23 cellular contexts compared by ENCODE assay signal in genomic region chr2:172777431-172777830, GRCh38.
"Had no signal": no experiment of that assay in that cellular context is flagged by ENCODE, and none has a peak within 500 bp of the region (broad histone marks: within the 10 kb centered on the region; RNA-seq: fewer than 3 reads in every experiment).

No MANE protein-coding gene starts in this region.

- DNase-seq: colonic mucosa; dermis blood vessel endothelial cell; erythroblast; foreskin melanocyte; head of caudate nucleus; left colon; left ventricle myocardium superior; mesendoderm; naive B cell; sigmoid colon; small intestine; stimulated activated CD4-positive, alpha-beta T cell treated with anti-CD3 and anti-CD28 coated beads, Interleukin-12 subunit alpha, Interleukin-12 subunit beta, amount 100 ng/mL, for 4 hours; stimulated activated CD4-positive, alpha-beta T cell treated with anti-CD3 and anti-CD28 coated beads, Interleukin-2, amount 100 ng/mL, for 48 hours; stimulated activated naive CD8-positive, alpha-beta T cell treated with anti-CD3 and anti-CD28 coated beads, Interleukin-15, Interleukin-2, amounts not matched to agents 100 U/mL and 50 U/mL, for 24 hours; tibial artery; upper lobe of left lung; uterus had no signal

- H3K4me3 ChIP-seq: colonic mucosa, hepatocyte, lung, right atrium auricular region, sigmoid colon, suprapubic skin, tibial artery, upper lobe of left lung, uterus had no signal

- H3K27ac ChIP-seq: colonic mucosa, hepatocyte, parathyroid adenoma, right atrium auricular region, sigmoid colon, suprapubic skin, tibial artery, upper lobe of left lung, uterus had no signal

- H3K36me3 ChIP-seq: colonic mucosa, right atrium auricular region, sigmoid colon, suprapubic skin, tibial artery, upper lobe of left lung, uterus had no signal

- H3K27me3 ChIP-seq: colonic mucosa, hepatocyte, right atrium auricular region, sigmoid colon, suprapubic skin, tibial artery, upper lobe of left lung, uterus had no signal

- H3K4me1 ChIP-seq: colonic mucosa, parathyroid adenoma, right atrium auricular region, sigmoid colon, suprapubic skin, tibial artery, upper lobe of left lung, uterus had no signal

- H3K9me3 ChIP-seq: colonic mucosa, right atrium auricular region, sigmoid colon, suprapubic skin, tibial artery, upper lobe of left lung, uterus had no signal

- FAIRE-seq: endothelial cell of umbilical vein, small intestine had no signal
